ENCODE assay signal across 17 cellular contexts in genomic region chr21:31753949-31754348, GRCh38.
"Had no signal": no experiment of that assay in that cellular context is flagged by ENCODE, and none has a peak within 500 bp of the region (broad histone marks: within the 10 kb centered on the region; RNA-seq: fewer than 3 reads in every experiment).

No MANE protein-coding gene starts in this region.

- H3K27ac ChIP-seq: colonic mucosa, foreskin keratinocyte, lower lobe of right lung, neural progenitor cell, ovary, sigmoid colon, stomach, testis, upper lobe of left lung had no signal

- H3K27me3 ChIP-seq: colonic mucosa, neural progenitor cell, ovary, sigmoid colon, stomach, testis, upper lobe of left lung had no signal

- H3K36me3 ChIP-seq: colonic mucosa, lower lobe of right lung, neural progenitor cell, ovary, sigmoid colon, stomach, upper lobe of left lung had no signal

- H3K4me1 ChIP-seq: colonic mucosa, foreskin keratinocyte, lower lobe of right lung, sigmoid colon, stomach, testis, upper lobe of left lung had no signal

- DNase-seq: activated CD4-positive, alpha-beta T cell treated with anti-CD3 and anti-CD28 coated beads, Interleukin-2, amount 10 ng/mL, durations not matched to agents 7 days and 5 days; activated CD8-positive, alpha-beta memory T cell treated with anti-CD3 and anti-CD28 coated beads, Interleukin-2, amount 50 U/mL, for 48 hours; activated naive CD8-positive, alpha-beta T cell treated with anti-CD3 and anti-CD28 coated beads, Interleukin-2, amount 10 ng/mL, durations not matched to agents 7 days and 5 days; activated T-cell treated with anti-CD3 and anti-CD28 coated beads, Interleukin-2, amount 50 U/mL, for 72 hours; central memory CD4-positive, alpha-beta T cell; colonic mucosa; foreskin keratinocyte; glutamatergic neuron; left cardiac atrium; lower lobe of right lung; ovary; sigmoid colon; stimulated activated CD4-positive, alpha-beta T cell treated with anti-CD3 and anti-CD28 coated beads, Interleukin-2, amount 100 ng/mL, for 24 hours; stomach; testis; upper lobe of left lung had no signal

- ATAC-seq: activated T-cell treated with anti-CD3 and anti-CD28 coated beads, Interleukin-2, amount 50 U/mL, for 72 hours; foreskin keratinocyte; left cardiac atrium; lower lobe of right lung had no signal

- H3K9me3 ChIP-seq: colonic mucosa, lower lobe of right lung, ovary, sigmoid colon, stomach, testis, upper lobe of left lung had no signal

- H3K4me3 ChIP-seq: colonic mucosa, lower lobe of right lung, neural progenitor cell, ovary, sigmoid colon, stomach, testis, upper lobe of left lung had no signal
